Comparison of ENCODE assay signal across 7 cellular contexts in the genomic region with DNA sequence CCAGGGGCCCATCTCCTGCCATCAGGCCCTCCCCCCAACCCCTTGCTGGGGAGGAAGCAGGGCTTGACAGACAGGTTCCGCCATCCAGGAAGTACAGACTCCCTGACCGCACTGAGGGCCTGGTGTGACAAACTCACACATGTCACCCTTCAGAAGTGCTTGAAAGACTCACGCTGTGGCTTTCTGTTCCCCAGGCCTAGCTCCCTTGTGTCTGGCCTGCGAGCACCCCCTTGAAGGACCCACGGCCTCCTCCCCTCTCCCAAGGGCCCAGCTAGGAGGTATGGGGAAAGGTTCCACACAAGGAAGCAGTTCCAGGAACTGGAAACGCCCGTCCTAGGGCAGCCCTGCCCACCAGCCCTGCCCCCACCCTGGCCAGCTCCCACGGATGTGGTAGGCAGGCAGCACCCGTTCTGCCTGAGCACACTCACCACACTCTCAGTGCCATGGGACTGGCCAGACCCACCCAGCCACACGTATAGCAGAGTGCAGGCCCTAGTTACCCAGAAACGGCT. TPM values are rescaled to one million over a fixed set of nuclear protein-coding genes. Genes with fewer than 3 reads are reported as not detected.
DNase-seq lines count a peak whose midpoint lies in the region; ATAC-seq lines count a peak whose summit lies in the region.

No MANE protein-coding gene starts in this region.

- no peaks in the 10 kb centered on the region for H3K27me3 ChIP-seq in mesendoderm (ENCODE audit: insufficient read depth, low read length, poor library complexity)

- H3K36me3 ChIP-seq in mesendoderm (ENCODE audit: control insufficient read depth, insufficient read depth, low read length) = peaks cover 44% of the 10 kb centered on the region

- WGBS in mesendoderm (ENCODE audit: extremely low coverage, insufficient coverage, low lambda C conversion rate) = no CpG with 5 or more reads among the region's 11 CpGs

- no peak overlapping the region for H3K4me2 ChIP-seq in mesendoderm (ENCODE audit: low read length)

- H3K18ac ChIP-seq in mesendoderm (ENCODE audit: low read length) = no peak overlapping the region

- H3K4me3 Mint-ChIP-seq in T-cell = peak overlapping the region; percentile 44 to 85 (median 66)
- H3K4me3 Mint-ChIP-seq in activated naive CD8-positive, alpha-beta T cell = peak overlapping the region; percentile 84

- DNase-seq in T-cell (peak; percentile 63 to 85 (median 77)), mesendoderm (no peak), NCI-H69 (lab: John Stamatoyannopoulos, UW) (no peak)
- DNase-seq in stimulated activated CD8-positive, alpha-beta memory T cell treated with anti-CD3 and anti-CD28 coated beads, Interleukin-4, amount 100 ng/mL, for 4 hours (ENCODE audit: low read depth in 2 of 2, low spot score in 1 of 2) = peak; percentile 53 to 67

- H3K56ac ChIP-seq in mesendoderm (ENCODE audit: low read length) = peak overlapping the region; percentile 71

- peaks cover 15% of the 10 kb centered on the region for H3K4me1 ChIP-seq in mesendoderm (ENCODE audit: control insufficient read depth, low read depth, low read length)

- no peak overlapping the region for H3K9ac ChIP-seq in mesendoderm (ENCODE audit: low read length)

- H3K23ac ChIP-seq in mesendoderm (ENCODE audit: low read length) = no peak overlapping the region

- ATAC-seq in GM19035 (IDR thresholded peaks at IDR 0.05; ENCODE audit: unreplicated experiment) (peak; percentile 65), HG03097 (IDR thresholded peaks at IDR 0.05; ENCODE audit: low FRiP score, unreplicated experiment) (peak; percentile 51), T-cell (replicated peaks in 1 of 4) (peak; percentile 82 to 85 (median 83))

- peaks cover 45% of the 10 kb centered on the region for H3K36me3 Mint-ChIP-seq in T-cell
- peaks cover 7% of the 10 kb centered on the region for H3K36me3 Mint-ChIP-seq in activated naive CD8-positive, alpha-beta T cell

- no peak overlapping the region for H3K4me3 ChIP-seq in mesendoderm (ENCODE audit: low read length)

- H2BK120ac ChIP-seq in mesendoderm (ENCODE audit: low read depth, low read length) = no peak overlapping the region

- H2AK5ac ChIP-seq in mesendoderm (ENCODE audit: low read length) = no peak overlapping the region

- POLR2A ChIA-PET in T-cell (lab: Charles Lee) = interaction anchor here in 1 of 2 donors (0.6 to 0.7 kb wide), 4 partner anchors 10 to 720 kb away, joined by 3 read pairs; partner anchors contain the start of gene P3H1

- no peak overlapping the region for H2BK5ac ChIP-seq in mesendoderm (ENCODE audit: low read length)

- CTCF ChIA-PET in T-cell (lab: Charles Lee) = interaction anchor here (0.6 to 1.8 kb wide), 10 partner anchors 9 to 1618 kb away, joined by 3 to 11 read pairs (median 4); no protein-coding TSS in a partner anchor

- peaks cover 64 to 84% (median 76%) of the 10 kb centered on the region in 3 donors for H3K4me1 Mint-ChIP-seq in T-cell
- peaks cover 72% of the 10 kb centered on the region for H3K4me1 Mint-ChIP-seq in activated naive CD8-positive, alpha-beta T cell (ENCODE audit: low read depth)

- peak overlapping the region; percentile 22 for H3K27ac ChIP-seq in mesendoderm (ENCODE audit: low read depth, low read length)

- peaks cover 33% of the 10 kb centered on the region for H3K79me1 ChIP-seq in mesendoderm (ENCODE audit: low read length)

- H3K27me3 Mint-ChIP-seq in T-cell = no peaks in the 10 kb centered on the region
- no peaks in the 10 kb centered on the region for H3K27me3 Mint-ChIP-seq in activated naive CD8-positive, alpha-beta T cell

- no peak overlapping the region for H2BK15ac ChIP-seq in mesendoderm (replicated peaks; ENCODE audit: low read depth)

- peaks cover 42% of the 10 kb centered on the region for H3K79me2 ChIP-seq in mesendoderm (ENCODE audit: control insufficient read depth, insufficient read depth, low read length)

- peak overlapping the region; percentile 94 to 97 for H3K27ac Mint-ChIP-seq in T-cell
- H3K27ac Mint-ChIP-seq in activated naive CD8-positive, alpha-beta T cell = peak overlapping the region; percentile 97

- H3K4ac ChIP-seq in mesendoderm (ENCODE audit: low read depth, low read length) = no peak overlapping the region

- no peak overlapping the region for H4K5ac ChIP-seq in mesendoderm (ENCODE audit: low read length)

- no peaks in the 10 kb centered on the region for H3K9me3 Mint-ChIP-seq in T-cell
- no peaks in the 10 kb centered on the region for H3K9me3 Mint-ChIP-seq in activated naive CD8-positive, alpha-beta T cell (ENCODE audit: low read depth)

- no peak overlapping the region for H4K8ac ChIP-seq in mesendoderm (ENCODE audit: low read depth, low read length)

RNA-seq across cellular contexts. Expression of gene SLC2A1, which starts 26.7 kb away (rescaled TPM):
- total RNA-seq in T-cell = 10 to 100 TPM; 72.0 to 91.7 (median 83.9) TPM
- polyA plus RNA-seq in mesendoderm (2013, experiment 1 of 2) = 253 TPM
- polyA plus RNA-seq in mesendoderm (2013, experiment 2 of 2) = 262 TPM

Comparison
In these comparisons a context has a peak if more than half of its experiments do, and no peak if none do; other contexts are left out.
1. DNase-seq: peak in T-cell (34 of 34) and stimulated activated CD8-positive, alpha-beta memory T cell treated with anti-CD3 and anti-CD28 coated beads, Interleukin-4, amount 100 ng/mL, for 4 hours (2 of 2); none in mesendoderm (single experiment) and NCI-H69 (single experiment).
2. Peak in every context shown above with its lines, with median percentiles within 50 percentile points of each other: ATAC-seq.